Comparison of ENCODE assay signal across 8 cellular contexts in the genomic region with DNA sequence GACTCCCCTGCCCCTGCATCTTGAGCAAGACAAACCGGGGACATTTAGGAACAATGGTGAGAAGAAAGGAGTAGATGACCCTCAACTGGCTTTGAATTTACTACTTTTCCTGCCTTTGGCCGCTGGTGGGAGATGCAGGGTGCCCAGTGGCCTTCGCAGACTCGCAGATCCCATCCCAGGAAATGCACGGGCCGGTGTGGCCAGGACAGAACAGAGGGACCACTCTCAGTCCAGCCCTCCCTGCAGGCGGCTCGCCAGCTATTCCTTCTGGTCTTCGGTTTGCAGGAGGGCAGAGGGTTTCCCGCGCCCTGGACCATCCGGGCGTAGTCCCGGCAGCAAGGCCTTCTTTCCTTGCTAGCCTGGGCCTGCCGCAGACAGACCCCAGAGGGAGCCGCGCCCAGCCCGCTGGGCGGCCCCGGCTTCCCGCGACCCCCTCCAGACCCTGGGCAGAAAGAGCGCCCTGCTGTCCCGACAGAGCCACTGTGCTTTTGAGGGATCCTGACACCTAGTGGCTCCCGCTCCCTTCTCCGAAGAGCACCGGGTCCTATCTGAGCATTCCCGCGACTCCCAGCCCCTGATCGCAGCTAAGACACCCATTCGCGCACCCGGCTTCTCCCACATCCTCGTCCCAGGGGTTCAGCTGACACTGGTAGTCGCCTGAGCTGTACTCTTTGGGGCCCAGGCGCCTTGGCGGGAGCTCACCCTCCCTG. TPM values are rescaled to one million over a fixed set of nuclear protein-coding genes. Genes with fewer than 3 reads are reported as not detected.
DNase-seq lines count a peak whose midpoint lies in the region; ATAC-seq and TF ChIP-seq lines count a peak whose summit lies in the region.

No MANE protein-coding gene starts in this region.

- peaks cover 19% of the 10 kb centered on the region for H3F3A ChIP-seq in neural progenitor cell (ENCODE audit: low read depth)

- H3K4me3 Mint-ChIP-seq in neural progenitor cell = peak overlapping the region; percentile 92

- H3K4me1 ChIP-seq in esophagus squamous epithelium = peaks cover 9 to 27% (median 19%) of the 10 kb centered on the region in 3 donors
- H3K4me1 ChIP-seq in neural progenitor cell = peaks cover 12% of the 10 kb centered on the region

- DNase-seq in EL (peak; percentile 20), NCI-H524 treated with DMSO at 0.1 percent for 48 hours (lab: John Stamatoyannopoulos, UW) (peak; percentile 19), esophagus squamous epithelium (lab: John Stamatoyannopoulos, UW) (no peak), neural progenitor cell (ENCODE audit: low spot score) (peak; percentile 75), NCI-H2029 (lab: John Stamatoyannopoulos, UW) (no peak), SHP77 (lab: John Stamatoyannopoulos, UW) (no peak)
- DNase-seq in activated effector memory CD4-positive, alpha-beta T cell treated with Interleukin-2 at 50 U/mL for 16 hours = no peak

- peaks cover 7% of the 10 kb centered on the region for H3K27me3 Mint-ChIP-seq in neural progenitor cell (ENCODE audit: insufficient read depth, low read depth)

- peaks cover 0 to 56% (median 3%) of the 10 kb centered on the region in 4 donors for H3K27me3 ChIP-seq in esophagus squamous epithelium
- H3K27me3 ChIP-seq in neural progenitor cell = peaks cover 22% of the 10 kb centered on the region

- H3K36me3 Mint-ChIP-seq in neural progenitor cell = peaks cover 3% of the 10 kb centered on the region

- no peaks in the 10 kb centered on the region for H3K79me2 ChIP-seq in neural progenitor cell (ENCODE audit: low read depth)

- H3K9me3 ChIP-seq in esophagus squamous epithelium (no peaks in the 10 kb centered on the region), neural progenitor cell (ENCODE audit: low read depth) (no peaks in the 10 kb centered on the region)

- H3K27ac Mint-ChIP-seq in neural progenitor cell = no peak overlapping the region

- H3K4me1 Mint-ChIP-seq in neural progenitor cell = peaks cover 22% of the 10 kb centered on the region

- ATAC-seq in GM19455 (IDR thresholded peaks at IDR 0.05; ENCODE audit: unreplicated experiment) = no peak

- H3K4me3 ChIP-seq in esophagus squamous epithelium = peak overlapping the region; percentile 37 to 72 (median 49)
- H3K4me3 ChIP-seq in neural progenitor cell = peak overlapping the region; percentile 76

- H2AFZ ChIP-seq in neural progenitor cell (replicated peaks) = peak overlapping the region; percentile 96

- H3K36me3 ChIP-seq in esophagus squamous epithelium (no peaks in the 10 kb centered on the region), neural progenitor cell (no peaks in the 10 kb centered on the region)

- no peak for TF ChIP-seq POLR2A in esophagus squamous epithelium (IDR thresholded peaks at IDR 0.05)

- H3K4me2 ChIP-seq in neural progenitor cell = peak overlapping the region; percentile 74

- no peak for TF ChIP-seq CTCF in esophagus squamous epithelium (IDR thresholded peaks at IDR 0.05)
- peak; percentile 41 for TF ChIP-seq CTCF in neural progenitor cell (IDR thresholded peaks at IDR 0.05)

- H3K9ac ChIP-seq in neural progenitor cell = no peak overlapping the region

- no peaks in the 10 kb centered on the region for H4K20me1 ChIP-seq in neural progenitor cell (ENCODE audit: low read depth)

- no peak overlapping the region for H3K27ac ChIP-seq in esophagus squamous epithelium
- no peak overlapping the region for H3K27ac ChIP-seq in neural progenitor cell

- intact Hi-C loops in esophagus squamous epithelium (cut with DNase I) = no loop called here

- peaks cover 2% of the 10 kb centered on the region for H3K9me3 Mint-ChIP-seq in neural progenitor cell

- WGBS in esophagus squamous epithelium, 2 donors = 8 to 10% methylated on average over 16 to 19 of the region's 37 CpGs

RNA-seq across cellular contexts. Expression of gene CFAP90, which starts 1.2 kb away (rescaled TPM):
- total RNA-seq in esophagus squamous epithelium (not detected), neural progenitor cell (ENCODE audit: low replicate concordance) (0.22 TPM in 1 of 2 replicates, not detected in the other)

RNA-seq across cellular contexts. Expression of gene FASTKD3, which starts 19.1 kb away (rescaled TPM):
- total RNA-seq in esophagus squamous epithelium = 10 to 100 TPM in 3 of 4 donors, 1 to 10 TPM in 1; 4.4 to 14.0 (median 11.2) TPM
- total RNA-seq in neural progenitor cell (ENCODE audit: low replicate concordance) = 25.2 and 32.2 TPM in 2 replicates

RNA-seq across cellular contexts. Expression of gene MTRR, which starts 19.3 kb away (rescaled TPM):
- total RNA-seq in esophagus squamous epithelium (10 to 100 TPM; 12.7 to 33.2 (median 21.0) TPM), neural progenitor cell (ENCODE audit: low replicate concordance) (53.5 and 54.5 TPM in 2 replicates)

Comparison
In these comparisons a context has a peak if more than half of its experiments do, and no peak if none do; other contexts are left out.
1. DNase-seq: peak in EL (single experiment), NCI-H524 treated with DMSO at 0.1 percent for 48 hours (single experiment) and neural progenitor cell (single experiment); none in esophagus squamous epithelium (single experiment), NCI-H2029 (single experiment), activated effector memory CD4-positive, alpha-beta T cell treated with Interleukin-2 at 50 U/mL for 16 hours (single experiment) and SHP77 (0 of 2).